ENCODE assay signal across 10 cellular contexts in genomic region chr12:1911598-1912575, GRCh38. TPM values are rescaled to one million over a fixed set of nuclear protein-coding genes. Genes with fewer than 3 reads are reported as not detected.
DNase-seq lines count a peak whose midpoint lies in the region; ATAC-seq and TF ChIP-seq lines count a peak whose summit lies in the region.
"Had no signal": no experiment of that assay in that cellular context is flagged by ENCODE, and none has a peak within 500 bp of the region (broad histone marks: within the 10 kb centered on the region; RNA-seq: fewer than 3 reads in every experiment).

No MANE protein-coding gene starts in this region.

- no peaks in the 10 kb centered on the region for H3K27me3 ChIP-seq in GM23338 (ENCODE audit: insufficient read depth)

- H3K27ac ChIP-seq in GM23338 (ENCODE audit: low read depth) = no peak overlapping the region

- ATAC-seq in GM23338 = no peak
- ATAC-seq in HG02981 (IDR thresholded peaks at IDR 0.05; ENCODE audit: unreplicated experiment) = no peak
- no peak for ATAC-seq in HG02840 (IDR thresholded peaks at IDR 0.05; ENCODE audit: low FRiP score, unreplicated experiment)

- H3K36me3 ChIP-seq in GM23338 (ENCODE audit: insufficient read depth) = no peaks in the 10 kb centered on the region

- peaks cover 7% of the 10 kb centered on the region for H3K27me3 Mint-ChIP-seq in GM23338 (ENCODE audit: insufficient read depth, low read depth, poor library complexity)
- no peaks in the 10 kb centered on the region for H3K27me3 Mint-ChIP-seq in neural crest cell (ENCODE audit: low read depth)

- no peaks in the 10 kb centered on the region for H3K79me2 ChIP-seq in GM23338 (replicated peaks; ENCODE audit: insufficient read depth)

- peak; percentile 52 for DNase-seq in COR-L47 (lab: John Stamatoyannopoulos, UW)
- no peak for DNase-seq in GM23338 (ENCODE audit: low spot score)
- DNase-seq in NCI-H69 (lab: John Stamatoyannopoulos, UW) = peak; percentile 92
- DNase-seq in neural crest cell (ENCODE audit: low read depth, low spot score) = no peak
- DNase-seq in glomerular visceral epithelial cell (ENCODE audit: extremely low spot score) = no peak
- DNase-seq: stimulated activated CD4-positive, alpha-beta T cell treated with anti-CD3 and anti-CD28 coated beads, Interleukin-4, amount 100 ng/mL, for 24 hours; substantia nigra had no signal

- H4K20me1 ChIP-seq in GM23338 (replicated peaks; ENCODE audit: insufficient read depth) = no peaks in the 10 kb centered on the region

- no peak overlapping the region for H3K4me3 ChIP-seq in GM23338

- 0 out of 2 replicates have a peak overlapping the region, but pooled peaks have one; percentile 23 for H2AFZ ChIP-seq in GM23338

- H3K27ac Mint-ChIP-seq in GM23338 (no peak overlapping the region; the same call in 1 of the 2 replicates), neural crest cell (ENCODE audit: unreplicated experiment) (peak overlapping the region; percentile 81)
- H3K27ac Mint-ChIP-seq: IgD-negative memory B cell had no signal

- TF ChIP-seq CTCF in GM23338 (conservative IDR thresholded peaks at IDR 0.05; ENCODE audit: low read depth in 2 of 2) = no peak
- TF ChIP-seq CTCF in neural crest cell (conservative IDR thresholded peaks at IDR 0.05) = no peak

- no peaks in the 10 kb centered on the region for H3K9me2 ChIP-seq in GM23338 (ENCODE audit: insufficient read depth)

- H3K36me3 Mint-ChIP-seq in GM23338 (ENCODE audit: low read depth) (no peaks in the 10 kb centered on the region), neural crest cell (ENCODE audit: low read depth) (no peaks in the 10 kb centered on the region)
- H3K36me3 Mint-ChIP-seq: IgD-negative memory B cell had no signal

- H3K4me3 Mint-ChIP-seq in GM23338 = no peak overlapping the region
- H3K4me3 Mint-ChIP-seq in neural crest cell = no peak overlapping the region
- H3K4me3 Mint-ChIP-seq: IgD-negative memory B cell had no signal

- no peaks in the 10 kb centered on the region for H3F3A ChIP-seq in GM23338 (replicated peaks; ENCODE audit: low read depth)

- H3K9me3 Mint-ChIP-seq in GM23338 = peaks cover 3% of the 10 kb centered on the region; the same call in 1 of the 3 replicates
- H3K9me3 Mint-ChIP-seq in neural crest cell = no peaks in the 10 kb centered on the region

- no peak overlapping the region for H3K4me2 ChIP-seq in GM23338

- no peaks in the 10 kb centered on the region for H3K4me1 ChIP-seq in GM23338 (ENCODE audit: insufficient read depth)

- H3K4me1 Mint-ChIP-seq in GM23338 (peaks cover 2% of the 10 kb centered on the region; the same call in 1 of the 3 replicates), neural crest cell (peaks cover 33% of the 10 kb centered on the region)

TF ChIP-seq in GM23338, 12 proteins besides CTCF, POLR2A, EP300 and RAD21:
- TF ChIP-seq EZH2 (IDR thresholded peaks at IDR 0.05; ENCODE audit: low read depth, unreplicated experiment) (no peak), EZH2phosphoT487 (IDR thresholded peaks at IDR 0.05; ENCODE audit: unreplicated experiment) (no peak), ZNF331 (CRISPR knock-in tag; IDR thresholded peaks at IDR 0.05; ENCODE audit: low read depth) (no peak), NANOG (IDR thresholded peaks at IDR 0.05; ENCODE audit: borderline replicate concordance) (no peak), ETS1 (IDR thresholded peaks at IDR 0.05) (no peak), REST (IDR thresholded peaks at IDR 0.05; ENCODE audit: unreplicated experiment) (no peak), POLR2AphosphoS5 (IDR thresholded peaks at IDR 0.05; ENCODE audit: low read depth) (no peak), ZNF114 (CRISPR knock-in tag; IDR thresholded peaks at IDR 0.05) (no peak), STAT1 (IDR thresholded peaks at IDR 0.05; ENCODE audit: unreplicated experiment) (no peak), JUNB (IDR thresholded peaks at IDR 0.05; ENCODE audit: unreplicated experiment) (no peak), CREB1 (CRISPR knock-in tag; IDR thresholded peaks at IDR 0.05; ENCODE audit: low read depth) (no peak)

RNA-seq across cellular contexts. Expression of gene CACNA2D4, which starts 6.6 kb away (rescaled TPM):
- total RNA-seq in GM23338 (2014; rRNA removed; shearing (Covaris generic)) = 0.07 TPM in 1 of 2 replicates, not detected in the other
- 0.24 TPM in 1 of 2 replicates, not detected in the other for polyA plus RNA-seq in GM23338 (2016; fragmentation: Nextera tagmentation; extraction: Ambion mirVana)
- total RNA-seq in neural crest cell = 0.72 and 1.3 TPM in 2 replicates

Comparison
In these comparisons a context has a peak if more than half of its experiments do, and no peak if none do; other contexts are left out.
1. DNase-seq: peak in COR-L47 (single experiment) and NCI-H69 (single experiment); none in GM23338 (single experiment), neural crest cell (single experiment) and glomerular visceral epithelial cell (single experiment).